Comparison of ENCODE assay signal across 8 cellular contexts in genomic region chr19:53395840-53396580, GRCh38. TPM values are rescaled to one million over a fixed set of nuclear protein-coding genes. Genes with fewer than 3 reads are reported as not detected.
DNase-seq lines count a peak whose midpoint lies in the region; ATAC-seq, FAIRE-seq and TF ChIP-seq lines count a peak whose summit lies in the region.
"Not testable (repeated sequence)": the region's sequence is repeated elsewhere in the genome, so short reads cannot be mapped to it uniquely, and the experiment has no call there.

No MANE protein-coding gene starts in this region.

- H3K4me3 ChIP-seq in Loucy (ENCODE audit: low read length, poor library complexity, severe bottlenecking), result peak overlapping the region; percentile 88
- H3K4me3 ChIP-seq in WI38 (ENCODE audit: low read depth, low read length), result peak overlapping the region; percentile 70
- H3K4me3 ChIP-seq in body of pancreas, result peak overlapping the region; percentile 87 to 95
- H3K4me3 ChIP-seq in fibroblast of mammary gland (ENCODE audit: control insufficient read depth, low read depth, low read length), result peak overlapping the region; percentile 88
- peak overlapping the region; percentile 52 for H3K4me3 ChIP-seq in lower leg skin (ENCODE audit: low read depth, poor library complexity, severe bottlenecking)
- peak overlapping the region; percentile 62 to 91 (median 66) for H3K4me3 ChIP-seq in pancreas
- H3K4me3 ChIP-seq in thyroid gland (replicated peaks in 1 of 3), result peak overlapping the region; percentile 23 to 89 (median 47)

- not testable (repeated sequence) for H3K27me3 ChIP-seq in Loucy (ENCODE audit: insufficient read depth, low read length, poor library complexity, severe bottlenecking); body of pancreas; pancreas; thyroid gland

- H3K4me1 Mint-ChIP-seq in Calu3 (ENCODE audit: low read depth, unreplicated experiment), result peaks cover 12% of the 10 kb centered on the region

- H3K27ac ChIP-seq in body of pancreas (peak overlapping the region in 3 of 4 donors; percentile 72 to 92 (median 86)), pancreas (peak overlapping the region in 2 of 4 donors; percentile 77 to 80), thyroid gland (peak overlapping the region in 2 of 3 donors; percentile 9 to 44)

- CTCF ChIA-PET in Calu3 (lab: Charles Lee), result not testable (repeated sequence)

- H3K4me3 Mint-ChIP-seq in Calu3 (ENCODE audit: low read depth, unreplicated experiment), result peak overlapping the region; percentile 78

- not testable (repeated sequence) for BruUV-seq in Calu3 (replicated peaks; lab: Mats Ljungman, UMichigan)

- H2AFZ ChIP-seq in Loucy (ENCODE audit: low read length), result not testable (repeated sequence)

- peaks cover 36% of the 10 kb centered on the region for H3K36me3 Mint-ChIP-seq in Calu3 (ENCODE audit: insufficient read depth, unreplicated experiment)

- not testable (repeated sequence) for H3K9me3 ChIP-seq in Loucy (ENCODE audit: insufficient read depth, low read depth, low read length); body of pancreas; pancreas; thyroid gland

- ATAC-seq in body of pancreas, result not testable (repeated sequence)
- peak in 3 of 4 donors; percentile 14 to 19 (median 17) for ATAC-seq in pancreas

- H3K4me2 ChIP-seq in Loucy (ENCODE audit: low read depth, low read length, poor library complexity, severe bottlenecking), result peak overlapping the region; percentile 95

- H3K9me3 Mint-ChIP-seq in Calu3 (ENCODE audit: low read depth, unreplicated experiment), result not testable (repeated sequence)

- H3K79me2 ChIP-seq in Loucy (ENCODE audit: insufficient read depth, low read length), result peaks cover 26% of the 10 kb centered on the region

- peaks cover 15% of the 10 kb centered on the region for H4K20me1 ChIP-seq in Loucy (ENCODE audit: insufficient read depth, low read length, poor library complexity, severe bottlenecking)

- H3K4me1 ChIP-seq in Loucy (ENCODE audit: insufficient read depth, low read length, poor library complexity, severe bottlenecking) (peaks cover 12% of the 10 kb centered on the region), body of pancreas (peaks cover 18% of the 10 kb centered on the region), pancreas (peaks cover 5 to 11% (median 11%) of the 10 kb centered on the region in 3 donors), thyroid gland (peaks cover 0 to 16% of the 10 kb centered on the region in 2 donors)

- intact Hi-C loops in Calu3 (cut with micrococcal nuclease; ENCODE audit: unreplicated experiment); body of pancreas (cut with DNase I); lower leg skin (cut with DNase I; ENCODE audit: low total_unique reads); pancreas (cut with DNase I); thyroid gland (cut with DNase I): not testable (repeated sequence)

- peak overlapping the region; percentile 91 for H3K9ac ChIP-seq in Loucy (ENCODE audit: low read depth, low read length, poor library complexity, severe bottlenecking)

- WGBS in body of pancreas, 2 donors, result 5 to 6% methylated on average over 9 of the region's 9 CpGs
- WGBS in lower leg skin, 2 donors, result 9% methylated on average over 9 of the region's 9 CpGs
- 0 to 5% methylated on average over 9 of the region's 9 CpGs for WGBS in pancreas, 2 donors
- WGBS in thyroid gland, 2 donors, result 5 to 13% methylated on average over 9 of the region's 9 CpGs

- peak overlapping the region; percentile 73 for H3K27ac Mint-ChIP-seq in Calu3 (ENCODE audit: unreplicated experiment)

- DNase-seq in Calu3; body of pancreas; fibroblast of mammary gland (ENCODE audit: low read depth); lower leg skin (ENCODE audit: low spot score in 2 of 2); pancreas; thyroid gland: not testable (repeated sequence)

- not testable (repeated sequence) for TF ChIP-seq CTCF in Calu3 (IDR thresholded peaks at IDR 0.05; ENCODE audit: unreplicated experiment); Loucy (conservative IDR thresholded peaks at IDR 0.05; ENCODE audit: low read length); WI38 (IDR thresholded peaks at IDR 0.05; ENCODE audit: low read depth, low read length); body of pancreas (IDR thresholded peaks at IDR 0.05); fibroblast of mammary gland (conservative IDR thresholded peaks at IDR 0.05; ENCODE audit: control insufficient read depth, insufficient read depth, low read depth, low read length); lower leg skin (IDR thresholded peaks at IDR 0.05); pancreas (IDR thresholded peaks at IDR 0.05); thyroid gland (IDR thresholded peaks at IDR 0.05)

- not testable (repeated sequence) for TF ChIP-seq POLR2A in body of pancreas (IDR thresholded peaks at IDR 0.05); lower leg skin (IDR thresholded peaks at IDR 0.05); thyroid gland (IDR thresholded peaks at IDR 0.05)

- not testable (repeated sequence) for H3K36me3 ChIP-seq in Loucy (ENCODE audit: insufficient read depth, low read length); body of pancreas (replicated peaks in 1 of 2; ENCODE audit: insufficient read depth in 1 of 2, low read depth in 2 of 2); pancreas; thyroid gland

- not testable (repeated sequence) for H3K27me3 Mint-ChIP-seq in Calu3 (ENCODE audit: unreplicated experiment)

- H3F3A ChIP-seq in Loucy (ENCODE audit: low read depth), result not testable (repeated sequence)

- not testable (repeated sequence) for FAIRE-seq in pancreas (lab: Jason Lieb, UNC)

- not testable (repeated sequence) for H3K9me2 ChIP-seq in Loucy (replicated peaks; ENCODE audit: low read depth, low read length)

RNA-seq across cellular contexts. Expression of gene ZNF765, which starts 1.1 kb away (rescaled TPM):
- total RNA-seq in Calu3 (2022) (13.1 and 14.8 TPM in 2 replicates), body of pancreas (1 to 10 TPM; 7.5 to 9.6 TPM), lower leg skin (10 to 100 TPM in 1 of 4 donors, 1 to 10 TPM in 3; 8.3 to 11.6 (median 9.1) TPM), pancreas (10 to 100 TPM in 1 of 6 donors, 1 to 10 TPM in 5; 4.9 to 10.1 (median 6.2) TPM), thyroid gland (10 to 100 TPM; 10.4 to 16.9 (median 12.5) TPM)
- 1 to 10 TPM; 3.5 to 5.1 TPM for polyA plus RNA-seq in pancreas

RNA-seq across cellular contexts. Expression of gene ZNF525, which starts 30.5 kb away (rescaled TPM):
- total RNA-seq in Calu3 (2022), result 20.7 and 21.2 TPM in 2 replicates
- total RNA-seq in body of pancreas, result 10 to 100 TPM; 12.2 to 14.2 TPM
- 10 to 100 TPM in 2 of 4 donors, 1 to 10 TPM in 2; 6.5 to 13.1 (median 10.1) TPM for total RNA-seq in lower leg skin
- total RNA-seq in pancreas, result 10 to 100 TPM in 2 of 6 donors, 1 to 10 TPM in 4; 4.7 to 13.7 (median 7.5) TPM
- polyA plus RNA-seq in pancreas, result 1 to 10 TPM; 4.8 to 6.4 TPM
- 10 to 100 TPM in 3 of 4 donors, 1 to 10 TPM in 1; 9.6 to 12.1 (median 11.6) TPM for total RNA-seq in thyroid gland

RNA-seq across cellular contexts. Expression of gene ZNF761, which starts 35.8 kb away (rescaled TPM):
- total RNA-seq in Calu3 (2022) (10.6 and 11.4 TPM in 2 replicates), body of pancreas (1 to 10 TPM; 4.3 to 6.2 TPM), lower leg skin (1 to 10 TPM; 7.1 to 9.9 (median 8.9) TPM), pancreas (1 to 10 TPM; 4.8 to 8.6 (median 5.8) TPM), thyroid gland (10 to 100 TPM; 11.8 to 15.2 (median 12.6) TPM)
- 1 to 10 TPM; 7.3 to 7.5 TPM for polyA plus RNA-seq in pancreas
